ENCODE assay signal across 8 cellular contexts in genomic region chr11:109939176-109939810, GRCh38.
DNase-seq lines count a peak whose midpoint lies in the region; ATAC-seq, FAIRE-seq and TF ChIP-seq lines count a peak whose summit lies in the region.

No MANE protein-coding gene starts in this region.

- FAIRE-seq in K562 (lab: Jason Lieb, UNC) (peak; percentile 85), GM12891 (lab: Jason Lieb, UNC) (no peak)

- no peak overlapping the region for H3K27ac ChIP-seq in K562 (ENCODE audit: extremely low read depth, low read depth, low read length)
- H3K27ac ChIP-seq in upper lobe of left lung = no peak overlapping the region

- H3K79me2 ChIP-seq in K562 (ENCODE audit: control insufficient read depth, insufficient read depth, low read length) = no peaks in the 10 kb centered on the region

- TF ChIP-seq EP300 in K562 (IDR thresholded peaks at IDR 0.05; ENCODE audit: low read length) (no peak), upper lobe of left lung (IDR thresholded peaks at IDR 0.05) (no peak)

- peak; percentile 90 to 94 for TF ChIP-seq RAD21 in K562 (CRISPR knock-in tag; conservative IDR thresholded peaks at IDR 0.05 in 1 of 2, IDR thresholded peaks at IDR 0.05 in 1 of 2)

- POLR2A ChIA-PET in K562 (lab: Yijun Ruan, JAX) = interaction anchor here (0.7 kb wide), 1 partner anchor 1087 kb away, joined by 3 read pairs; no protein-coding TSS in a partner anchor

- no TSS peak for BruUV-seq in K562 (replicated peaks; lab: Mats Ljungman, UMichigan)

- WGBS in K562 (ENCODE audit: insufficient coverage, low coverage, missing lambda C conversion rate) = 0% methylated on average over 1 of the region's 1 CpG
- WGBS in upper lobe of left lung, 2 donors = 2 to 5% methylated on average over 1 of the region's 1 CpG

- peak; percentile 53 for ATAC-seq in HG02623 (IDR thresholded peaks at IDR 0.05; ENCODE audit: unreplicated experiment)
- peak; percentile 91 for ATAC-seq in K562
- ATAC-seq in upper lobe of left lung (ENCODE audit: low FRiP score in 2 of 2) = peak; percentile 67 to 71

- peak; percentile 80 for DNase-seq in DMS153 (lab: John Stamatoyannopoulos, UW)
- peak; percentile 76 for DNase-seq in NCI-H446 treated with DMSO at 0.1 percent for 48 hours (lab: John Stamatoyannopoulos, UW)
- peak; percentile 41 to 72 (median 53) for DNase-seq in K562 (ENCODE audit: extremely low read depth in 1 of 4, low spot score in 3 of 4)
- DNase-seq in iris pigment epithelial cell (ENCODE audit: low read depth) = peak; percentile 87
- DNase-seq in upper lobe of left lung = peak in 1 of 2 donors; percentile 43
- DNase-seq in GM12891 (ENCODE audit: insufficient read length, low spot score) = no peak
- DNase-seq in activated effector memory CD4-positive, alpha-beta T cell treated with anti-CD3 and anti-CD28 coated beads, Interleukin-2, amount 50 U/mL, for 16 hours = no peak

- H3K36me3 ChIP-seq in K562 (ENCODE audit: control insufficient read depth, insufficient read depth, low read length) (no peaks in the 10 kb centered on the region), upper lobe of left lung (no peaks in the 10 kb centered on the region)

- H3K27me3 ChIP-seq in K562 (ENCODE audit: control insufficient read depth in 2 of 2, insufficient read depth in 2 of 2, low read length in 2 of 2) = no peaks in the 10 kb centered on the region
- H3K27me3 ChIP-seq in upper lobe of left lung = no peaks in the 10 kb centered on the region

- H3K4me3 ChIP-seq in K562 = no peak overlapping the region
- H3K4me3 ChIP-seq in upper lobe of left lung = no peak overlapping the region

- H4K20me1 ChIP-seq in K562 (replicated peaks; ENCODE audit: control insufficient read depth, insufficient read depth, low read length) = no peaks in the 10 kb centered on the region

- in situ Hi-C loops in K562 (cut with MboI) = loop anchor here (5.0 kb wide), 1 partner anchor 87 kb away; no protein-coding TSS in a partner anchor

- H2AFZ ChIP-seq in K562 (ENCODE audit: low read depth, low read length) = peak overlapping the region; percentile 53; the same call in 1 of the 2 replicates

- H3K4me1 ChIP-seq in K562 (replicated peaks in 1 of 2; ENCODE audit: control insufficient read depth in 2 of 2, insufficient read depth in 2 of 2, low read length in 2 of 2) (peaks cover 0 to 5% of the 10 kb centered on the region in 2 experiments; a peak in 2 of 5 replicates), upper lobe of left lung (no peaks in the 10 kb centered on the region)

- H3K9ac ChIP-seq in K562 (ENCODE audit: insufficient read depth in 1 of 2, low read depth in 2 of 2, low read length in 2 of 2) = no peak overlapping the region

- H3K9me3 ChIP-seq in K562 (replicated peaks; ENCODE audit: control insufficient read depth, insufficient read depth, low read depth, low read length) (no peaks in the 10 kb centered on the region), upper lobe of left lung (no peaks in the 10 kb centered on the region)

- TF ChIP-seq CTCF in K562 (IDR thresholded peaks at IDR 0.05 in 2 of 3, conservative IDR thresholded peaks at IDR 0.05 in 1 of 3; ENCODE audit: insufficient read depth in 2 of 3, low read depth in 1 of 3, low read length in 3 of 3) = peak; percentile 67 to 81 (median 73)
- TF ChIP-seq CTCF in upper lobe of left lung (IDR thresholded peaks at IDR 0.05) = peak in 5 of 6 experiments; percentile 8 to 55 (median 46)

- CTCF ChIA-PET in K562 (lab: Yijun Ruan, JAX; ENCODE audit: low intra/inter-chr PET ratio) = interaction anchor here (0.6 to 1.9 kb wide), 5 partner anchors 86 to 1242 kb away, joined by 3 to 26 read pairs (median 4); partner anchors contain the start of gene ZC3H12C

- no peaks in the 10 kb centered on the region for H3K9me1 ChIP-seq in K562 (ENCODE audit: control insufficient read depth, insufficient read depth, low read length)

- TF ChIP-seq POLR2A in K562 (conservative IDR thresholded peaks at IDR 0.05) (no peak), upper lobe of left lung (IDR thresholded peaks at IDR 0.05) (no peak), GM12891 (IDR thresholded peaks at IDR 0.05; ENCODE audit: low read depth, low read length) (no peak)

- intact Hi-C loops in K562 (cut with micrococcal nuclease) = loop anchor here (1.0 to 5.0 kb wide), 3 partner anchors 47 to 1240 kb away; no protein-coding TSS in a partner anchor

- H3K4me2 ChIP-seq in K562 (ENCODE audit: insufficient read depth, low read length) = no peak overlapping the region

TF ChIP-seq in K562, 482 proteins besides CTCF, POLR2A, EP300 and RAD21 (continues in another document):
- no peak for TF ChIP-seq PRPF4 (IDR thresholded peaks at IDR 0.05; ENCODE audit: insufficient read depth, low read depth, low read length, poor library complexity, severe bottlenecking)
- TF ChIP-seq VEZF1 (CRISPR knock-in tag; IDR thresholded peaks at IDR 0.05) = 0 out of 2 replicates have a peak, but pooled peaks have one; percentile 20
- peak; percentile 87 for TF ChIP-seq MEF2A (IDR thresholded peaks at IDR 0.05; ENCODE audit: control insufficient read depth, low read depth, low read length)
- TF ChIP-seq ZNF395 (CRISPR knock-in tag; IDR thresholded peaks at IDR 0.05) = no peak
- TF ChIP-seq MTA1 (IDR thresholded peaks at IDR 0.05; ENCODE audit: borderline replicate concordance) = no peak
- no peak for TF ChIP-seq BRCA1 (IDR thresholded peaks at IDR 0.05)
- no peak for TF ChIP-seq BRCA1 (CRISPR knock-in tag; IDR thresholded peaks at IDR 0.05)
- peak; percentile 43; the same call in 1 of the 2 replicates for TF ChIP-seq LCOR (CRISPR knock-in tag; IDR thresholded peaks at IDR 0.05)
- no peak for TF ChIP-seq ZNF408 (CRISPR knock-in tag; IDR thresholded peaks at IDR 0.05; ENCODE audit: low read depth)
- TF ChIP-seq GATAD2B (IDR thresholded peaks at IDR 0.05; ENCODE audit: borderline replicate concordance) = peak; percentile 72; the same call in 1 of the 2 replicates

TF ChIP-seq in GM12891, 5 proteins besides CTCF, POLR2A, EP300 and RAD21:
- TF ChIP-seq PAX5 (IDR thresholded peaks at IDR 0.05; ENCODE audit: insufficient read depth, low read length, severe bottlenecking) (no peak), POLR2AphosphoS5 (IDR thresholded peaks at IDR 0.05; ENCODE audit: low read depth, low read length) (no peak), TAF1 (IDR thresholded peaks at IDR 0.05; ENCODE audit: low read depth, low read length) (no peak), SPI1 (IDR thresholded peaks at IDR 0.05; ENCODE audit: low read depth, low read length) (no peak), POU2F2 (IDR thresholded peaks at IDR 0.05; ENCODE audit: low read depth, low read length) (no peak)

Comparison
In these comparisons a context has a peak if more than half of its experiments do, and no peak if none do; other contexts are left out.
1. DNase-seq: peak in DMS153 (single experiment), NCI-H446 treated with DMSO at 0.1 percent for 48 hours (single experiment), K562 (4 of 4) and iris pigment epithelial cell (single experiment); none in GM12891 (single experiment) and activated effector memory CD4-positive, alpha-beta T cell treated with anti-CD3 and anti-CD28 coated beads, Interleukin-2, amount 50 U/mL, for 16 hours (single experiment).
2. Peak in every context shown above with its lines, with median percentiles within 50 percentile points of each other: ATAC-seq.